Comparison of ENCODE assay signal across 1 cellular context in genomic region chr22:37427128-37427710, GRCh38.
A peak's percentile ranks its signal among the peaks of the same experiment; 100 is the strongest.
TF ChIP-seq lines count a peak whose summit lies in the region.

A gene with protein sequence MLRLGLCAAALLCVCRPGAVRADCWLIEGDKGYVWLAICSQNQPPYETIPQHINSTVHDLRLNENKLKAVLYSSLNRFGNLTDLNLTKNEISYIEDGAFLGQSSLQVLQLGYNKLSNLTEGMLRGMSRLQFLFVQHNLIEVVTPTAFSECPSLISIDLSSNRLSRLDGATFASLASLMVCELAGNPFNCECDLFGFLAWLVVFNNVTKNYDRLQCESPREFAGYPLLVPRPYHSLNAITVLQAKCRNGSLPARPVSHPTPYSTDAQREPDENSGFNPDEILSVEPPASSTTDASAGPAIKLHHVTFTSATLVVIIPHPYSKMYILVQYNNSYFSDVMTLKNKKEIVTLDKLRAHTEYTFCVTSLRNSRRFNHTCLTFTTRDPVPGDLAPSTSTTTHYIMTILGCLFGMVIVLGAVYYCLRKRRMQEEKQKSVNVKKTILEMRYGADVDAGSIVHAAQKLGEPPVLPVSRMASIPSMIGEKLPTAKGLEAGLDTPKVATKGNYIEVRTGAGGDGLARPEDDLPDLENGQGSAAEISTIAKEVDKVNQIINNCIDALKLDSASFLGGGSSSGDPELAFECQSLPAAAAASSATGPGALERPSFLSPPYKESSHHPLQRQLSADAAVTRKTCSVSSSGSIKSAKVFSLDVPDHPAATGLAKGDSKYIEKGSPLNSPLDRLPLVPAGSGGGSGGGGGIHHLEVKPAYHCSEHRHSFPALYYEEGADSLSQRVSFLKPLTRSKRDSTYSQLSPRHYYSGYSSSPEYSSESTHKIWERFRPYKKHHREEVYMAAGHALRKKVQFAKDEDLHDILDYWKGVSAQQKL (minus strand): TSS chr22:37427479. CDS start chr22:37375534, 51,945 bp downstream.

TF ChIP-seq in GM12878, 131 proteins besides CTCF, POLR2A, EP300 and RAD21:
- TF ChIP-seq SUZ12 (IDR thresholded peaks at IDR 0.05; ENCODE audit: unreplicated experiment) (peak; percentile 26), LARP7 (IDR thresholded peaks at IDR 0.05) (no peak)
